In genomic region chr11:95727630-95728029, GRCh38 we compare ENCODE assay signal across 14 cellular contexts.
"Had no signal": no experiment of that assay in that cellular context is flagged by ENCODE, and none has a peak within 500 bp of the region (broad histone marks: within the 10 kb centered on the region; RNA-seq: fewer than 3 reads in every experiment).

No MANE protein-coding gene starts in this region.

- DNase-seq: activated CD4-positive, alpha-beta T cell treated with anti-CD3 and anti-CD28 coated beads, Interleukin-2, amount 50 U/mL, for 4 hours; activated gamma-delta T cell treated with Interleukin-2 at 50 U/mL for 16 hours; cortex of kidney; effector CD8-positive, alpha-beta T cell; foreskin fibroblast; left ventricle myocardium superior; mucosa of descending colon; naive thymus-derived CD4-positive, alpha-beta T cell; stimulated activated CD4-positive, alpha-beta T cell treated with anti-CD3 and anti-CD28 coated beads, Interleukin-4, amount 100 ng/mL, for 24 hours; stimulated activated naive CD4-positive, alpha-beta T cell; transverse colon; uterus; WERI-Rb-1 had no signal

- H3K36me3 ChIP-seq: transverse colon, uterus, WERI-Rb-1 had no signal

- H3K9ac ChIP-seq: parathyroid adenoma had no signal

- H2AFZ ChIP-seq: parathyroid adenoma had no signal

- H3K27ac ChIP-seq: parathyroid adenoma, transverse colon, uterus, WERI-Rb-1 had no signal

- H3K79me2 ChIP-seq: parathyroid adenoma had no signal

- H3K4me3 ChIP-seq: mucosa of descending colon, transverse colon, uterus had no signal

- H3K9me3 ChIP-seq: mucosa of descending colon, transverse colon, uterus had no signal

- H3K4me1 ChIP-seq: parathyroid adenoma, transverse colon, uterus had no signal

- H3K27me3 ChIP-seq: transverse colon, uterus had no signal
